In the genomic region with DNA sequence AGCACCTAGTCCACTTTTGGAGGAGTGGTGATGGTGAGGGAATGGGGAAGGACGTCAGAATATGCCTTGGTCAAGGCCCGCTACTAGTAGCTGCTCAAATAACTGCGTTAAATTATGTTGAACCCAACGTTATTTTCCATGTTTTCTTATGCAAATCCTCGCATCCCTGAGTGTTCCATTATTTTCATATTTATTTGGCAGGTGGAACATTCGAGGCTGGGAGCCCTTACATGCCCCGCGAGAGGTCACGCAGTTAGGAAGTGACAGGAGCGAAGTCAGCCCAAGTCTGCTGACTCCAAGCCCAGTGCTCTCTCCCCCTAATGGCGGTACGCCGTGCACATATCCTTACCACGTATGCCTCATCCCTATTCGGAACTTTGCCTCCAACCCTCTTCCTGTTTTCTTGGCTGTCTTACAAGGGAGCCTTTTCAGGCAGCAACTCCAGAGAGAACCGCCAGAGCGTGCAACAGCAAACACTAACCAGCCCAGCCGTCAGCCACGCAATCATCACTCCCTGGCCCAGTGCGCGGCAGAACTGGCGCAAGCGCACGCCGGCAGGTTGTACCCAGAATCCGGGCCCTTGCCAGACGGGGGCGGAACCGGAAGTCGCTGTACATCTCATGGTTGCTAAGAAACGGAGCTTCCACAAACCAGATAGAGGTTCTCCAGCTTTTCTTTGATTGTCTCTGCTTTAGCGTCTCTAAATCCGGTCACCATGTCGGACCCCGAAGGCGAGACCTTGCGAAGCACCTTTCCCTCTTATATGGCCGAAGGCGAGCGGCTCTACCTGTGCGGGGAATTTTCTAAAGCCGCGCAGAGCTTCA, we compare ENCODE assay signal across 8 cellular contexts. TPM values are rescaled to one million over a fixed set of nuclear protein-coding genes. Genes with fewer than 3 reads are reported as not detected.
DNase-seq lines count a peak whose midpoint lies in the region; ATAC-seq and TF ChIP-seq lines count a peak whose summit lies in the region.

TSS of gene ODAD4 (plus strand) at position 609 of the 824 bp plus-strand sequence. CDS start at position 716, 107 bp downstream.

- no peaks in the 10 kb centered on the region for H3K27me3 ChIP-seq in testis

- H3K36me3 ChIP-seq in SK-N-MC (ENCODE audit: insufficient read depth, low read length) (no peaks in the 10 kb centered on the region), testis (ENCODE audit: low read depth, missing control alignments) (no peaks in the 10 kb centered on the region)

- H3K4me1 ChIP-seq in testis: peaks cover 6% of the 10 kb centered on the region

- no peaks in the 10 kb centered on the region for H3K9me3 Mint-ChIP-seq in activated naive CD4-positive, alpha-beta T cell treated with anti-CD3 and anti-CD28 coated beads, Interleukin-2, amount 50 U/mL, for 24 hours

- H3K4me3 ChIP-seq in SK-N-MC: peak within 1 kb of the TSS; percentile 98
- H3K4me3 ChIP-seq in testis: peak within 1 kb of the TSS; percentile 52 to 61

- peaks cover 24% of the 10 kb centered on the region for H3K4me1 Mint-ChIP-seq in activated naive CD4-positive, alpha-beta T cell treated with anti-CD3 and anti-CD28 coated beads, Interleukin-2, amount 50 U/mL, for 24 hours

- H3K36me3 Mint-ChIP-seq in activated naive CD4-positive, alpha-beta T cell treated with anti-CD3 and anti-CD28 coated beads, Interleukin-2, amount 50 U/mL, for 24 hours: peaks cover 2% of the 10 kb centered on the region

- no peaks in the 10 kb centered on the region for H3K27me3 Mint-ChIP-seq in activated naive CD4-positive, alpha-beta T cell treated with anti-CD3 and anti-CD28 coated beads, Interleukin-2, amount 50 U/mL, for 24 hours

- ATAC-seq in HG02571 (IDR thresholded peaks at IDR 0.05; ENCODE audit: unreplicated experiment): peak; percentile 95
- peak; percentile 99 for ATAC-seq in omental fat pad (ENCODE audit: low FRiP score)

- no peaks in the 10 kb centered on the region for H3K9me3 ChIP-seq in SK-N-MC (ENCODE audit: low read depth, low read length)
- H3K9me3 ChIP-seq in testis: no peaks in the 10 kb centered on the region

- H3K4me3 Mint-ChIP-seq in activated naive CD4-positive, alpha-beta T cell treated with anti-CD3 and anti-CD28 coated beads, Interleukin-2, amount 50 U/mL, for 24 hours: peak within 1 kb of the TSS; percentile 98

- peak within 1 kb of the TSS; percentile 84 for H3K27ac ChIP-seq in SK-N-MC
- peak within 1 kb of the TSS; percentile 31 to 85 for H3K27ac ChIP-seq in testis

- no peak for TF ChIP-seq POLR2A in testis (IDR thresholded peaks at IDR 0.05)

- H3K27ac Mint-ChIP-seq in activated naive CD4-positive, alpha-beta T cell treated with anti-CD3 and anti-CD28 coated beads, Interleukin-2, amount 50 U/mL, for 24 hours: peak within 1 kb of the TSS; percentile 96

- 1 to 2% methylated on average over 35 to 43 of the region's 43 CpGs for WGBS in testis, 2 donors

- TF ChIP-seq CTCF in GM10248 (IDR thresholded peaks at IDR 0.05; ENCODE audit: control extremely low read depth, extremely low read depth, low read depth, missing control alignments) (no peak), omental fat pad (IDR thresholded peaks at IDR 0.05) (no peak), testis (IDR thresholded peaks at IDR 0.05) (peak; percentile 34 to 61 (median 50))

- peak within 1 kb of the TSS; percentile 81 for H3K9ac ChIP-seq in SK-N-MC (ENCODE audit: insufficient read length)

- CTCF ChIA-PET in GM10248 (lab: Yijun Ruan, JAX): interaction anchor here (0.7 to 2.4 kb wide), 12 partner anchors 8 to 349 kb away, joined by 3 to 13 read pairs (median 4); partner anchors contain the start of gene ACLY

- DNase-seq in GM10248 (ENCODE audit: extremely low spot score) (peak; percentile 96), NCI-H1048 (lab: John Stamatoyannopoulos, UW) (peak; percentile 94), SK-N-MC (ENCODE audit: low read depth, low spot score) (peak; percentile 76), glomerular visceral epithelial cell (ENCODE audit: extremely low spot score) (peak; percentile 97), omental fat pad (ENCODE audit: low spot score) (peak; percentile 89), testis (peak; percentile 97)

- intact Hi-C loops in testis (cut with DNase I; ENCODE audit: low total_unique reads): no loop called here

- POLR2A ChIA-PET in GM10248 (lab: Yijun Ruan, JAX): interaction anchor here (0.6 to 1.3 kb wide), 4 partner anchors 9 to 65 kb away, joined by 5 to 12 read pairs (median 8); partner anchors contain the start of genes ACLY, CNP and KLHL11

RNA-seq across cellular contexts. Expression of gene ODAD4, which starts in this region (rescaled TPM):
- total RNA-seq in omental fat pad (under 1 TPM; 0.19 to 0.96 (median 0.49) TPM), testis (10 to 100 TPM; 22.3 to 26.0 TPM)
- 53.7 TPM for polyA plus RNA-seq in testis (ENCODE audit: insufficient read depth, low read depth, low replicate concordance)

Comparison
In these comparisons a context has a peak if more than half of its experiments do, and no peak if none do; other contexts are left out.
1. Peak in every context shown above with its lines: DNase-seq, ATAC-seq, H3K4me3 ChIP-seq and H3K27ac ChIP-seq.
2. RNA of gene ODAD4 (total RNA-seq): 22.3 to 26.0 TPM in testis; 0.19 to 0.96 TPM in omental fat pad; every median in the first group is over 10 times any median in the second.
3. Peak in DNase-seq and ATAC-seq in omental fat pad; RNA of the gene not detected or under 1 TPM.
4. CTCF ChIP-seq: peak in testis (3 of 3); none in GM10248 (single experiment) and omental fat pad (0 of 3).